13 cellular contexts compared by ENCODE assay signal in genomic region chr16:85051067-85051709, GRCh38.
"Had no signal": no experiment of that assay in that cellular context is flagged by ENCODE, and none has a peak within 500 bp of the region (broad histone marks: within the 10 kb centered on the region; RNA-seq: fewer than 3 reads in every experiment).

No MANE protein-coding gene starts in this region.

- H3K9me3 ChIP-seq: body of pancreas, gastroesophageal sphincter, lower lobe of right lung, ovary, tibial nerve had no signal

- H3K4me3 ChIP-seq: body of pancreas, gastroesophageal sphincter, lower lobe of right lung, ovary, tibial nerve had no signal

- H3K27me3 ChIP-seq: body of pancreas, gastroesophageal sphincter, ovary, tibial nerve had no signal

- ATAC-seq: activated CD8-positive, alpha-beta T cell treated with anti-CD3 and anti-CD28 coated beads, Interleukin-2, amount 10 ng/mL, durations not matched to agents 7 days and 5 days; body of pancreas; lower lobe of right lung; natural killer cell had no signal

- DNase-seq: activated CD4-positive, alpha-beta T cell treated with anti-CD3 and anti-CD28 coated beads for 4 hours; activated CD8-positive, alpha-beta memory T cell treated with anti-CD3 and anti-CD28 coated beads, Interleukin-2, amount 50 U/mL, for 48 hours; activated CD8-positive, alpha-beta T cell treated with anti-CD3 and anti-CD28 coated beads, Interleukin-2, amount 10 ng/mL, durations not matched to agents 7 days and 5 days; activated naive CD4-positive, alpha-beta T cell; body of pancreas; effector memory CD4-positive, alpha-beta T cell; hypothalamus; lower lobe of right lung; natural killer cell; T-helper 1 cell had no signal

- H3K9me3 Mint-ChIP-seq: natural killer cell had no signal

- H3K27ac Mint-ChIP-seq: activated CD8-positive, alpha-beta T cell treated with anti-CD3 and anti-CD28 coated beads, Interleukin-2, amount 10 ng/mL, durations not matched to agents 7 days and 5 days; natural killer cell had no signal

- H3K27ac ChIP-seq: body of pancreas, gastroesophageal sphincter, lower lobe of right lung had no signal

- H3K36me3 ChIP-seq: gastroesophageal sphincter, lower lobe of right lung, ovary had no signal

- H3K36me3 Mint-ChIP-seq: natural killer cell had no signal

- H3K4me3 Mint-ChIP-seq: activated CD8-positive, alpha-beta T cell treated with anti-CD3 and anti-CD28 coated beads, Interleukin-2, amount 10 ng/mL, durations not matched to agents 7 days and 5 days; natural killer cell had no signal
